11 cellular contexts compared by ENCODE assay signal in the genomic region with DNA sequence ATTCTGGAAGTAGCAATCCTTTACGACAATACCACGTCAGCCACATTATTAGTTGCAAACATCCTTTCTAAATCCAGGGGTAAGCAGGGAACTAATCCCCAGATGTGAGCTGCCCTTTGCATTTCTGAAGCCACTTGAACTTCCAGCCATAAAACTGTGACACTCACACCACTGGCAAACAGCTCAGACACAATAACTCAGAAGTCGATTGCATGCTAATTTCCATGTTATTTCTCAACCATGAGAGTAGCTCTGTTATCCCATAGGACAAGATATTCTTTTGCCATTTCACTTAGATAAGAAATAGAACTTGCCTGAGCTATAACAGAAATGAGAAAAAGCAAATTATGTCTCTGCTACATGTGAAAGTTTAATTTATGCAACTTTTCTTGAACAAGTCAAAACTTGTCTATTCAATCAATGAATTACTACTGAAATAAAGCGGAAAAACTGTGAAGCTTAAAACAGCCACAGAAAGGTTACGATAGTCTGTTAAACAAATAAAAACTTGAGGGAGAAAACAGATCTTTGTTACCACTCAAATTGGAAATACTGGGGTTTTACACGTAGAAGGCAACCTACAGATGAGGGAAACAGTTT.
DNase-seq lines count a peak whose midpoint lies in the region; ATAC-seq and TF ChIP-seq lines count a peak whose summit lies in the region.
"Had no signal": no experiment of that assay in that cellular context is flagged by ENCODE, and none has a peak within 500 bp of the region (broad histone marks: within the 10 kb centered on the region; RNA-seq: fewer than 3 reads in every experiment).

No MANE protein-coding gene starts in this region.

- intact Hi-C loops in posterior cingulate gyrus (cut with DNase I): no loop called here

- TF ChIP-seq CTCF in fibroblast of villous mesenchyme (IDR thresholded peaks at IDR 0.05; ENCODE audit: insufficient read depth, low read depth, low read length): no peak

- peaks cover 52% of the 10 kb centered on the region for H3K36me3 Mint-ChIP-seq in activated T-cell treated with anti-CD3 and anti-CD28 coated beads, Interleukin-2, amount 50 U/mL, for 24 hours (ENCODE audit: low read depth)
- H3K36me3 Mint-ChIP-seq in T-helper 2 cell treated with Interferon-gamma antibody and Interleukin-4, amounts not matched to agents 5 μg/mL and 100 μg/mL, for 36 hours (ENCODE audit: low read depth): peaks cover 57% of the 10 kb centered on the region

- peak overlapping the region; percentile 61 for H3K4me3 Mint-ChIP-seq in activated T-cell treated with anti-CD3 and anti-CD28 coated beads, Interleukin-2, amount 50 U/mL, for 24 hours
- peak overlapping the region; percentile 76 for H3K4me3 Mint-ChIP-seq in T-helper 2 cell treated with Interferon-gamma antibody and Interleukin-4, amounts not matched to agents 5 μg/mL and 100 μg/mL, for 36 hours

- no peaks in the 10 kb centered on the region for H3K27me3 Mint-ChIP-seq in activated T-cell treated with anti-CD3 and anti-CD28 coated beads, Interleukin-2, amount 50 U/mL, for 24 hours
- H3K27me3 Mint-ChIP-seq in T-helper 2 cell treated with Interferon-gamma antibody and Interleukin-4, amounts not matched to agents 5 μg/mL and 100 μg/mL, for 36 hours (ENCODE audit: low read depth): no peaks in the 10 kb centered on the region

- peak overlapping the region; percentile 93 for H3K27ac Mint-ChIP-seq in activated T-cell treated with anti-CD3 and anti-CD28 coated beads, Interleukin-2, amount 50 U/mL, for 24 hours
- H3K27ac Mint-ChIP-seq in T-helper 2 cell treated with Interferon-gamma antibody and Interleukin-4, amounts not matched to agents 5 μg/mL and 100 μg/mL, for 36 hours: peak overlapping the region; percentile 97

- peak overlapping the region; percentile 89 for H3K27ac ChIP-seq in substantia nigra (ENCODE audit: low read depth, low read length, poor library complexity, severe bottlenecking)
- H3K27ac ChIP-seq: SJSA1 had no signal

- ATAC-seq in GM21619 (IDR thresholded peaks at IDR 0.05; ENCODE audit: unreplicated experiment): no peak

- peaks cover 93% of the 10 kb centered on the region for H3K4me1 Mint-ChIP-seq in activated T-cell treated with anti-CD3 and anti-CD28 coated beads, Interleukin-2, amount 50 U/mL, for 24 hours (ENCODE audit: low read depth)
- H3K4me1 Mint-ChIP-seq in T-helper 2 cell treated with Interferon-gamma antibody and Interleukin-4, amounts not matched to agents 5 μg/mL and 100 μg/mL, for 36 hours (ENCODE audit: low read depth): peaks cover 81% of the 10 kb centered on the region

- H3K9me3 Mint-ChIP-seq in activated T-cell treated with anti-CD3 and anti-CD28 coated beads, Interleukin-2, amount 50 U/mL, for 24 hours: no peaks in the 10 kb centered on the region
- peaks cover 9% of the 10 kb centered on the region for H3K9me3 Mint-ChIP-seq in T-helper 2 cell treated with Interferon-gamma antibody and Interleukin-4, amounts not matched to agents 5 μg/mL and 100 μg/mL, for 36 hours

- no peak for DNase-seq in activated T-cell treated with anti-CD3 and anti-CD28 coated beads, Interleukin-2, amount 50 U/mL, for 24 hours
- DNase-seq in activated T-cell treated with anti-CD3 and anti-CD28 coated beads for 4 hours (no peak), fibroblast of villous mesenchyme (ENCODE audit: low read depth) (peak; percentile 79), substantia nigra (lab: John Stamatoyannopoulos, UW) (no peak), posterior cingulate gyrus (no peak)
- DNase-seq in T-helper 2 cell treated with Interferon-gamma antibody and Interleukin-4, amounts not matched to agents 5 μg/mL and 100 μg/mL, for 36 hours (ENCODE audit: low spot score): no peak
- DNase-seq in activated effector memory CD4-positive, alpha-beta T cell treated with anti-CD3 and anti-CD28 coated beads, Interleukin-2, amount 50 U/mL, for 16 hours: no peak
- DNase-seq: caudate nucleus, NCI-H510A had no signal

- H3K4me3 ChIP-seq in fibroblast of villous mesenchyme (ENCODE audit: low read depth, low read length): no peak overlapping the region
- H3K4me3 ChIP-seq: SJSA1 had no signal
